ENCODE assay signal across 10 cellular contexts in the genomic region with DNA sequence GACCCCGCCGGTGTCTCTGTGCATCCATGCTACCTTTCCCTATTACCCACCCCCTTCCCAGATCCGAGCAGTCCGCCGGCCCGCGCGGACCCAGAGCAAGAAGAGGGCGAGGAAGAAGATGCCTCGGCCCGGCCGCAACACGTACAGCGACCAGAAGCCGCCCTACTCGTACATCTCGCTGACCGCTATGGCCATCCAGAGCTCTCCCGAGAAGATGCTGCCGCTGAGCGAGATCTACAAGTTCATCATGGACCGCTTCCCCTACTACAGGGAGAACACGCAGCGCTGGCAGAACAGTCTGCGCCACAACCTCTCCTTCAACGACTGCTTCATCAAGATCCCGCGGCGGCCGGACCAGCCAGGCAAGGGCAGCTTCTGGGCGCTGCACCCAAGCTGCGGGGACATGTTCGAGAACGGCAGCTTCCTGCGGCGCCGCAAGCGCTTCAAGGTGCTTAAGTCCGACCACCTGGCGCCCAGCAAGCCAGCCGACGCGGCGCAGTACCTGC. TPM values are rescaled to one million over a fixed set of nuclear protein-coding genes. Genes with fewer than 3 reads are reported as not detected.
DNase-seq lines count a peak whose midpoint lies in the region; ATAC-seq and TF ChIP-seq lines count a peak whose summit lies in the region.
"Had no signal": no experiment of that assay in that cellular context is flagged by ENCODE, and none has a peak within 500 bp of the region (broad histone marks: within the 10 kb centered on the region; RNA-seq: fewer than 3 reads in every experiment).

No MANE protein-coding gene starts in this region.

- ATAC-seq in HG03469 (IDR thresholded peaks at IDR 0.05; ENCODE audit: unreplicated experiment) (no peak), GM18520 (IDR thresholded peaks at IDR 0.05; ENCODE audit: unreplicated experiment) (no peak)

- H3K36me3 Mint-ChIP-seq in neural crest cell (ENCODE audit: low read depth): no peaks in the 10 kb centered on the region

- TF ChIP-seq POLR2A in uterus (IDR thresholded peaks at IDR 0.05): no peak

- peaks cover 85% of the 10 kb centered on the region for H3K4me1 Mint-ChIP-seq in neural crest cell

- intact Hi-C loops in posterior vena cava (cut with DNase I): no loop called here
- intact Hi-C loops in uterus (cut with DNase I; ENCODE audit: low total_unique reads): no loop called here

- H3K4me3 Mint-ChIP-seq in neural crest cell: peak overlapping the region; percentile 97

- peaks cover 97% of the 10 kb centered on the region for H3K27me3 Mint-ChIP-seq in neural crest cell (ENCODE audit: low read depth)

- H3K4me3 ChIP-seq in MG63 (peak overlapping the region; percentile 22), choroid plexus epithelial cell (ENCODE audit: low read depth, low read length) (no peak overlapping the region), uterus (peak overlapping the region in 1 of 2 donors; percentile 12)

- H3K9me3 Mint-ChIP-seq in neural crest cell: no peaks in the 10 kb centered on the region

- H3K36me3 ChIP-seq in MG63 (no peaks in the 10 kb centered on the region), uterus (no peaks in the 10 kb centered on the region)
- H3K36me3 ChIP-seq: brain microvascular endothelial cell had no signal

- H3K27me3 ChIP-seq in MG63: peaks cover 96% of the 10 kb centered on the region
- peaks cover 16 to 100% of the 10 kb centered on the region in 2 donors for H3K27me3 ChIP-seq in uterus

- H3K27ac Mint-ChIP-seq in neural crest cell (ENCODE audit: unreplicated experiment): peak overlapping the region; percentile 47

- H3K9me3 ChIP-seq in MG63 (no peaks in the 10 kb centered on the region), uterus (no peaks in the 10 kb centered on the region)

- no peak overlapping the region for H3K27ac ChIP-seq in uterus
- H3K27ac ChIP-seq: brain microvascular endothelial cell had no signal

- peaks cover 0 to 21% of the 10 kb centered on the region in 2 donors for H3K4me1 ChIP-seq in uterus

- peak; percentile 82 for DNase-seq in COLO668 (lab: John Stamatoyannopoulos, UW; ENCODE audit: unreplicated experiment)
- DNase-seq in MG63: peak; percentile 37
- peak; percentile 17 for DNase-seq in choroid plexus epithelial cell (ENCODE audit: low read depth)
- DNase-seq in neural crest cell (ENCODE audit: low read depth, low spot score): no peak
- DNase-seq in posterior vena cava (ENCODE audit: low spot score): no peak
- DNase-seq in uterus: no peak
- DNase-seq: brain microvascular endothelial cell had no signal

- TF ChIP-seq CTCF in choroid plexus epithelial cell (conservative IDR thresholded peaks at IDR 0.05; ENCODE audit: low read depth, low read length) (no peak), neural crest cell (conservative IDR thresholded peaks at IDR 0.05) (no peak), uterus (IDR thresholded peaks at IDR 0.05) (no peak)

RNA-seq across cellular contexts. Expression of a gene that starts 0.8 kb away (rescaled TPM):
- total RNA-seq in MG63 (2014; rRNA removed; shearing (Covaris generic); ENCODE audit: low replicate concordance): not detected in 2 replicates
- total RNA-seq in neural crest cell (5.9 and 6.1 TPM in 2 replicates), posterior vena cava (not detected), uterus (not detected)
- total RNA-seq: M059J had no signal

Comparison
In these comparisons a context has a peak if more than half of its experiments do, and no peak if none do; other contexts are left out.
1. DNase-seq: peak in COLO668 (single experiment), MG63 (single experiment) and choroid plexus epithelial cell (single experiment); none in neural crest cell (single experiment), posterior vena cava (single experiment) and uterus (0 of 2).